Comparison of ENCODE assay signal across 23 cellular contexts in genomic region chr2:219650426-219651248, GRCh38. TPM values are rescaled to one million over a fixed set of nuclear protein-coding genes. Genes with fewer than 3 reads are reported as not detected.
"Had no signal": no experiment of that assay in that cellular context is flagged by ENCODE, and none has a peak within 500 bp of the region (broad histone marks: within the 10 kb centered on the region; RNA-seq: fewer than 3 reads in every experiment).

No MANE protein-coding gene starts in this region.

- ATAC-seq: activated CD8-positive, alpha-beta T cell treated with anti-CD3 and anti-CD28 coated beads, Interleukin-2, amount 10 ng/mL, durations not matched to agents 7 days and 5 days; activated naive CD4-positive, alpha-beta T cell treated with anti-CD3 and anti-CD28 coated beads, Interleukin-2, amount 50 U/mL, for 72 hours; body of pancreas; right lobe of liver had no signal

- H3K4me1 Mint-ChIP-seq: activated B cell treated with CpG ODN at 0.5 μM for 24 hours, immature natural killer cell had no signal

- FAIRE-seq: TTC549 had no signal

- H3K4me1 ChIP-seq: body of pancreas, prostate gland, right lobe of liver had no signal

- H3K36me3 ChIP-seq: prostate gland, right lobe of liver, suprapubic skin, upper lobe of left lung had no signal

- H3K27ac Mint-ChIP-seq: activated B cell treated with CpG ODN at 0.5 μM for 24 hours; activated CD8-positive, alpha-beta T cell treated with anti-CD3 and anti-CD28 coated beads, Interleukin-2, amount 10 ng/mL, durations not matched to agents 7 days and 5 days; activated naive CD4-positive, alpha-beta T cell treated with anti-CD3 and anti-CD28 coated beads, Interleukin-2, amount 50 U/mL, for 72 hours; immature natural killer cell; nephron progenitor cell; stimulated activated naive CD8-positive, alpha-beta T cell treated with anti-CD3 and anti-CD28 coated beads, Interleukin-15, Interleukin-2, amounts not matched to agents 100 ng/mL and 50 ng/mL, for 24 hours had no signal

- H3K9me3 Mint-ChIP-seq: activated naive CD4-positive, alpha-beta T cell treated with anti-CD3 and anti-CD28 coated beads, Interleukin-2, amount 50 U/mL, for 72 hours; immature natural killer cell; nephron progenitor cell had no signal

- H3K4me3 ChIP-seq: body of pancreas, prostate gland, right lobe of liver, suprapubic skin, upper lobe of left lung had no signal

- H3K4me3 Mint-ChIP-seq: activated B cell treated with CpG ODN at 0.5 μM for 24 hours; activated CD8-positive, alpha-beta T cell treated with anti-CD3 and anti-CD28 coated beads, Interleukin-2, amount 10 ng/mL, durations not matched to agents 7 days and 5 days; immature natural killer cell; nephron progenitor cell; stimulated activated naive CD8-positive, alpha-beta T cell treated with anti-CD3 and anti-CD28 coated beads, Interleukin-15, Interleukin-2, amounts not matched to agents 100 ng/mL and 50 ng/mL, for 24 hours had no signal

- DNase-seq: activated B cell treated with CpG ODN at 0.5 μM for 24 hours; activated CD4-positive, alpha-beta T cell treated with anti-CD3 and anti-CD28 coated beads for 48 hours; activated CD8-positive, alpha-beta memory T cell treated with anti-CD3 and anti-CD28 coated beads, Interleukin-2, amount 50 U/mL, for 4 hours; activated CD8-positive, alpha-beta T cell treated with anti-CD3 and anti-CD28 coated beads, Interleukin-2, amount 10 ng/mL, durations not matched to agents 7 days and 5 days; activated gamma-delta T cell; activated T-cell treated with anti-CD3 and anti-CD28 coated beads, Interleukin-2, amount 50 U/mL, for 48 hours; body of pancreas; central memory CD4-positive, alpha-beta T cell; cortex of kidney; effector memory CD4-positive, alpha-beta T cell; foreskin melanocyte; immature natural killer cell; mesenchymal stem cell; nephron progenitor cell; occipital lobe; right lobe of liver; upper lobe of left lung had no signal

- H3K27me3 ChIP-seq: right lobe of liver, upper lobe of left lung had no signal

- H3K9me3 ChIP-seq: body of pancreas, prostate gland, right lobe of liver, suprapubic skin, upper lobe of left lung had no signal

- H3K27ac ChIP-seq: body of pancreas, prostate gland, right lobe of liver, suprapubic skin, upper lobe of left lung had no signal

- H3K36me3 Mint-ChIP-seq: immature natural killer cell had no signal

RNA-seq across cellular contexts. Expression of gene SLC4A3, which starts 23.2 kb away (rescaled TPM):
- total RNA-seq: activated B cell treated with CpG ODN at 0.5 μM for 24 hours; activated CD8-positive, alpha-beta T cell treated with anti-CD3 and anti-CD28 coated beads, Interleukin-2, amount 10 ng/mL, durations not matched to agents 7 days and 5 days; activated naive CD4-positive, alpha-beta T cell treated with anti-CD3 and anti-CD28 coated beads, Interleukin-2, amount 50 U/mL, for 72 hours; T-helper 2 cell treated with Interferon-gamma antibody and Interleukin-4, amounts not matched to agents 100 ng/mL and 5 ng/mL, for 36 hours had no signal
